ENCODE assay signal across 8 cellular contexts in genomic region chr7:129368389-129368986, GRCh38.
DNase-seq lines count a peak whose midpoint lies in the region; ATAC-seq and TF ChIP-seq lines count a peak whose summit lies in the region.

No MANE protein-coding gene starts in this region.

- no peaks in the 10 kb centered on the region for H3K27me3 ChIP-seq in psoas muscle (ENCODE audit: insufficient read depth in 3 of 3, low read length in 2 of 3)

- peaks cover 17% of the 10 kb centered on the region for H3K4me1 Mint-ChIP-seq in activated CD8-positive, alpha-beta T cell treated with anti-CD3 and anti-CD28 coated beads, Interleukin-2, amount 10 ng/mL, durations not matched to agents 7 days and 5 days (ENCODE audit: low read depth)

- no peak overlapping the region for H3K4me3 Mint-ChIP-seq in activated CD8-positive, alpha-beta T cell treated with anti-CD3 and anti-CD28 coated beads, Interleukin-2, amount 10 ng/mL, durations not matched to agents 7 days and 5 days

- CTCF ChIA-PET in activated CD8-positive, alpha-beta T cell treated with anti-CD3 and anti-CD28 coated beads, Interleukin-2, amount 10 ng/mL, durations not matched to agents 7 days and 5 days (lab: Charles Lee), result interaction anchor here (0.7 to 5.7 kb wide), 50 partner anchors 10 to 629 kb away, joined by 3 to 159 read pairs (median 7); partner anchors contain the start of gene STRIP2

- WGBS in psoas muscle, 3 donors, result 66 to 80% (median 71%) methylated on average over 7 of the region's 7 CpGs

- intact Hi-C loops in psoas muscle (cut with DNase I), result loop anchor here (2.0 to 5.0 kb wide), 2 partner anchors 104 to 269 kb away; no protein-coding TSS in a partner anchor

- H3K4me3 ChIP-seq in psoas muscle, result no peak overlapping the region

- H3K4me1 ChIP-seq in psoas muscle, result peaks cover 12% of the 10 kb centered on the region

- POLR2A ChIA-PET in activated CD8-positive, alpha-beta T cell treated with anti-CD3 and anti-CD28 coated beads, Interleukin-2, amount 10 ng/mL, durations not matched to agents 7 days and 5 days (lab: Charles Lee), result interaction anchor here (0.6 to 1.7 kb wide), 3 partner anchors 9 to 145 kb away, joined by 3 to 8 read pairs (median 6); no protein-coding TSS in a partner anchor

- peaks cover 2% of the 10 kb centered on the region for H3K27me3 Mint-ChIP-seq in activated CD8-positive, alpha-beta T cell treated with anti-CD3 and anti-CD28 coated beads, Interleukin-2, amount 10 ng/mL, durations not matched to agents 7 days and 5 days (ENCODE audit: low read depth)

- no peak for DNase-seq in activated CD8-positive, alpha-beta T cell treated with anti-CD3 and anti-CD28 coated beads, Interleukin-2, amount 10 ng/mL, durations not matched to agents 7 days and 5 days
- DNase-seq in psoas muscle (no peak), middle frontal gyrus (ENCODE audit: extremely low spot score, low spot score) (no peak), NCI-H1092 (lab: John Stamatoyannopoulos, UW) (no peak), DMS 273 treated with DMSO at 0.1 percent for 48 hours (lab: John Stamatoyannopoulos, UW) (no peak), COLO829 (ENCODE audit: low spot score) (no peak)

- no peak overlapping the region for H3K27ac Mint-ChIP-seq in activated CD8-positive, alpha-beta T cell treated with anti-CD3 and anti-CD28 coated beads, Interleukin-2, amount 10 ng/mL, durations not matched to agents 7 days and 5 days

- TF ChIP-seq CTCF in psoas muscle (IDR thresholded peaks at IDR 0.05), result no peak

- H3K9me3 Mint-ChIP-seq in activated CD8-positive, alpha-beta T cell treated with anti-CD3 and anti-CD28 coated beads, Interleukin-2, amount 10 ng/mL, durations not matched to agents 7 days and 5 days (ENCODE audit: insufficient read depth), result no peaks in the 10 kb centered on the region

- no peaks in the 10 kb centered on the region for H3K9me3 ChIP-seq in psoas muscle

- peak overlapping the region; percentile 57 for H3K27ac ChIP-seq in psoas muscle

- ATAC-seq in GM18870 (IDR thresholded peaks at IDR 0.05; ENCODE audit: unreplicated experiment) (peak; percentile 40), HG02642 (IDR thresholded peaks at IDR 0.05; ENCODE audit: poor library complexity, unreplicated experiment) (peak; percentile 45), psoas muscle (no peak)
- peak; percentile 20 for ATAC-seq in activated CD8-positive, alpha-beta T cell treated with anti-CD3 and anti-CD28 coated beads, Interleukin-2, amount 10 ng/mL, durations not matched to agents 7 days and 5 days

- H3K36me3 Mint-ChIP-seq in activated CD8-positive, alpha-beta T cell treated with anti-CD3 and anti-CD28 coated beads, Interleukin-2, amount 10 ng/mL, durations not matched to agents 7 days and 5 days (ENCODE audit: low read depth), result no peaks in the 10 kb centered on the region

- no peaks in the 10 kb centered on the region for H3K36me3 ChIP-seq in psoas muscle (ENCODE audit: insufficient read depth in 1 of 2, low read depth in 1 of 2)

Comparison
In these comparisons a context has a peak if more than half of its experiments do, and no peak if none do; other contexts are left out.
1. ATAC-seq: peak in GM18870 (single experiment), HG02642 (single experiment) and activated CD8-positive, alpha-beta T cell treated with anti-CD3 and anti-CD28 coated beads, Interleukin-2, amount 10 ng/mL, durations not matched to agents 7 days and 5 days (single experiment); none in psoas muscle (0 of 4).